1 cellular context compared by ENCODE assay signal in genomic region chr5:146447734-146448380, GRCh38.
TF ChIP-seq lines count a peak whose summit lies in the region.

No MANE protein-coding gene starts in this region.

TF ChIP-seq in K562, 482 proteins besides CTCF, POLR2A, EP300 and RAD21 (continued from another document and continues in another):
- no peak for TF ChIP-seq CUX1 (CRISPR knock-in tag; IDR thresholded peaks at IDR 0.05)
- no peak for TF ChIP-seq ZNF507 (tag; conservative IDR thresholded peaks at IDR 0.05)
- no peak for TF ChIP-seq E2F6 (IDR thresholded peaks at IDR 0.05; ENCODE audit: borderline replicate concordance in 1 of 2, extremely low read depth in 1 of 2, insufficient read depth in 1 of 2, insufficient read length in 1 of 2, low read depth in 1 of 2, low read length in 1 of 2, poor library complexity in 1 of 2, severe bottlenecking in 1 of 2)
- TF ChIP-seq GATAD2A (IDR thresholded peaks at IDR 0.05): no peak
- no peak for TF ChIP-seq HEY1 (CRISPR knock-in tag; IDR thresholded peaks at IDR 0.05; ENCODE audit: borderline replicate concordance)
- TF ChIP-seq TEAD2 (tag; IDR thresholded peaks at IDR 0.05): no peak
- no peak for TF ChIP-seq TFAM (CRISPR knock-in tag; conservative IDR thresholded peaks at IDR 0.05)
- TF ChIP-seq ZBTB7A (IDR thresholded peaks at IDR 0.05; ENCODE audit: borderline replicate concordance, control insufficient read depth, low read depth, low read length): peak; percentile 39; the same call in 1 of the 2 replicates
- TF ChIP-seq MEF2D (tag; conservative IDR thresholded peaks at IDR 0.05; ENCODE audit: low read depth): no peak
- no peak for TF ChIP-seq ESRRA (IDR thresholded peaks at IDR 0.05; ENCODE audit: borderline replicate concordance, low read depth)
- no peak for TF ChIP-seq TCF3 (CRISPR knock-in tag; IDR thresholded peaks at IDR 0.05)
- no peak for TF ChIP-seq CREBBP (IDR thresholded peaks at IDR 0.05; ENCODE audit: low read depth, low read length)
- TF ChIP-seq FUS (optimal IDR thresholded peaks at IDR 0.05; ENCODE audit: low read depth, low read length): no peak
- TF ChIP-seq RREB1 (CRISPR knock-in tag; IDR thresholded peaks at IDR 0.05): no peak
- no peak for TF ChIP-seq PREB (CRISPR knock-in tag; IDR thresholded peaks at IDR 0.05)
- TF ChIP-seq ZNF583 (CRISPR knock-in tag; IDR thresholded peaks at IDR 0.05): no peak
- TF ChIP-seq TRIM24 (IDR thresholded peaks at IDR 0.05): no peak
- TF ChIP-seq ZBTB43 (CRISPR knock-in tag; IDR thresholded peaks at IDR 0.05): no peak
- no peak for TF ChIP-seq ZNF12 (CRISPR knock-in tag; IDR thresholded peaks at IDR 0.05)
- no peak for TF ChIP-seq XRCC4 (IDR thresholded peaks at IDR 0.05; ENCODE audit: extremely low read depth, insufficient read depth, insufficient read length)
- TF ChIP-seq NFE2L1 (tag; IDR thresholded peaks at IDR 0.05; ENCODE audit: borderline replicate concordance, low read depth): no peak
- TF ChIP-seq ASH1L (IDR thresholded peaks at IDR 0.05; ENCODE audit: borderline replicate concordance, low read depth, partially characterized antibody): no peak
- TF ChIP-seq ILF3 (IDR thresholded peaks at IDR 0.05; ENCODE audit: borderline replicate concordance): no peak
- TF ChIP-seq MAZ (CRISPR knock-in tag; conservative IDR thresholded peaks at IDR 0.05 in 1 of 2, IDR thresholded peaks at IDR 0.05 in 1 of 2): no peak
- TF ChIP-seq E2F5 (CRISPR knock-in tag; IDR thresholded peaks at IDR 0.05): no peak; the same call in 1 of the 2 replicates
- TF ChIP-seq SRSF3 (IDR thresholded peaks at IDR 0.05; ENCODE audit: insufficient read depth, low read length): no peak
- TF ChIP-seq ADNP (tag; IDR thresholded peaks at IDR 0.05): no peak
- TF ChIP-seq ZNF318 (IDR thresholded peaks at IDR 0.05; ENCODE audit: borderline replicate concordance in 1 of 2, low read depth in 1 of 2): no peak
- peak; percentile 8; the same call in 1 of the 2 replicates for TF ChIP-seq LARP7 (IDR thresholded peaks at IDR 0.05)
- TF ChIP-seq CHD1 (IDR thresholded peaks at IDR 0.05; ENCODE audit: low read length): peak; percentile 98
- no peak; a peak in 1 of 4 replicates for TF ChIP-seq FOXK2 (conservative IDR thresholded peaks at IDR 0.05 in 1 of 2, IDR thresholded peaks at IDR 0.05 in 1 of 2; ENCODE audit: low read depth in 2 of 2)
- peak; percentile 33; the same call in 1 of the 2 replicates for TF ChIP-seq ELF4 (CRISPR knock-in tag; IDR thresholded peaks at IDR 0.05)
- TF ChIP-seq HES1 (IDR thresholded peaks at IDR 0.05; ENCODE audit: low read depth): no peak
